Comparison of ENCODE assay signal across 8 cellular contexts in genomic region chr5:61625682-61626620, GRCh38.
DNase-seq lines count a peak whose midpoint lies in the region; ATAC-seq and TF ChIP-seq lines count a peak whose summit lies in the region.

No MANE protein-coding gene starts in this region.

- DNase-seq in activated CD4-positive, CD25-positive, alpha-beta regulatory T cell treated with anti-CD3 and anti-CD28 coated beads, Interleukin-2, amount 50 U/mL, for 72 hours, result peak; percentile 57
- DNase-seq in esophagus muscularis mucosa (ENCODE audit: extremely low spot score) (no peak), middle frontal gyrus (ENCODE audit: extremely low spot score, low spot score) (peak; percentile 52), NCI-H187 treated with DMSO at 0.1 percent for 48 hours (lab: John Stamatoyannopoulos, UW) (no peak)
- peak; percentile 32 for DNase-seq in stimulated activated naive B cell treated with anti-CD40 and anti-IgM and Interleukin-4, amounts not matched to agents 10 μg/mL and 1 μg/mL and 100 μg/mL, for 72 hours

- H3K4me1 Mint-ChIP-seq in stimulated activated naive B cell treated with anti-CD40 and anti-IgM and Interleukin-4, amounts not matched to agents 10 μg/mL and 1 μg/mL and 100 μg/mL, for 72 hours, result peaks cover 8 to 28% of the 10 kb centered on the region in 2 donors

- peak; percentile 54 for ATAC-seq in HG02884 (IDR thresholded peaks at IDR 0.05; ENCODE audit: unreplicated experiment)
- peak; percentile 69 for ATAC-seq in stimulated activated naive B cell treated with anti-CD40 and anti-IgM and Interleukin-4, amounts not matched to agents 10 μg/mL and 1 μg/mL and 100 μg/mL, for 72 hours (replicated peaks)
- ATAC-seq in GM19328 (IDR thresholded peaks at IDR 0.05; ENCODE audit: unreplicated experiment), result no peak

- TF ChIP-seq CTCF in esophagus muscularis mucosa (IDR thresholded peaks at IDR 0.05), result no peak

- no peak for TF ChIP-seq POLR2A in esophagus muscularis mucosa (IDR thresholded peaks at IDR 0.05; ENCODE audit: low read depth)

- H3K36me3 ChIP-seq in ES-I3 (ENCODE audit: insufficient read depth, low read length) (no peaks in the 10 kb centered on the region), esophagus muscularis mucosa (no peaks in the 10 kb centered on the region)

- no peak for TF ChIP-seq EP300 in esophagus muscularis mucosa (IDR thresholded peaks at IDR 0.05)

- WGBS in esophagus muscularis mucosa, result 14% methylated on average over 13 of the region's 76 CpGs

- H3K27ac Mint-ChIP-seq in stimulated activated naive B cell treated with anti-CD40 and anti-IgM and Interleukin-4, amounts not matched to agents 10 μg/mL and 1 μg/mL and 100 μg/mL, for 72 hours, result no peak overlapping the region

- no peaks in the 10 kb centered on the region for H3K27me3 ChIP-seq in esophagus muscularis mucosa

- peaks cover 2 to 5% of the 10 kb centered on the region in 2 donors for H3K9me3 Mint-ChIP-seq in stimulated activated naive B cell treated with anti-CD40 and anti-IgM and Interleukin-4, amounts not matched to agents 10 μg/mL and 1 μg/mL and 100 μg/mL, for 72 hours

- no peaks in the 10 kb centered on the region for H3K36me3 Mint-ChIP-seq in stimulated activated naive B cell treated with anti-CD40 and anti-IgM and Interleukin-4, amounts not matched to agents 10 μg/mL and 1 μg/mL and 100 μg/mL, for 72 hours

- H3K4me1 ChIP-seq in ES-I3 (ENCODE audit: insufficient read depth, low read length), result no peaks in the 10 kb centered on the region; the same call in 1 of the 2 replicates
- H3K4me1 ChIP-seq in esophagus muscularis mucosa, result peaks cover 19 to 34% (median 31%) of the 10 kb centered on the region in 4 donors

- H3K27me3 Mint-ChIP-seq in stimulated activated naive B cell treated with anti-CD40 and anti-IgM and Interleukin-4, amounts not matched to agents 10 μg/mL and 1 μg/mL and 100 μg/mL, for 72 hours, result no peaks in the 10 kb centered on the region

- peak overlapping the region; percentile 81 to 91 (median 87) for H3K27ac ChIP-seq in esophagus muscularis mucosa (replicated peaks in 1 of 4)

- peak overlapping the region; percentile 68; the same call in 1 of the 2 replicates for H3K9ac ChIP-seq in ES-I3 (ENCODE audit: low read depth, low read length)

- peak overlapping the region; percentile 64 to 75 (median 70) for H3K4me3 ChIP-seq in esophagus muscularis mucosa

- H3K9me3 ChIP-seq in ES-I3 (ENCODE audit: control insufficient read depth, insufficient read depth, low read length), result no peaks in the 10 kb centered on the region
- H3K9me3 ChIP-seq in esophagus muscularis mucosa, result no peaks in the 10 kb centered on the region

- intact Hi-C loops in esophagus muscularis mucosa (cut with DNase I), result loop anchor here (5.0 kb wide), 1 partner anchor 219 kb away; no protein-coding TSS in a partner anchor

- H3K4me3 Mint-ChIP-seq in stimulated activated naive B cell treated with anti-CD40 and anti-IgM and Interleukin-4, amounts not matched to agents 10 μg/mL and 1 μg/mL and 100 μg/mL, for 72 hours, result peak overlapping the region; percentile 81 to 89

Comparison
In these comparisons a context has a peak if more than half of its experiments do, and no peak if none do; other contexts are left out.
1. DNase-seq: peak in activated CD4-positive, CD25-positive, alpha-beta regulatory T cell treated with anti-CD3 and anti-CD28 coated beads, Interleukin-2, amount 50 U/mL, for 72 hours (single experiment), middle frontal gyrus (single experiment) and stimulated activated naive B cell treated with anti-CD40 and anti-IgM and Interleukin-4, amounts not matched to agents 10 μg/mL and 1 μg/mL and 100 μg/mL, for 72 hours (single experiment); none in esophagus muscularis mucosa (single experiment) and NCI-H187 treated with DMSO at 0.1 percent for 48 hours (single experiment).